ENCODE assay signal across 1 cellular context in the genomic region with DNA sequence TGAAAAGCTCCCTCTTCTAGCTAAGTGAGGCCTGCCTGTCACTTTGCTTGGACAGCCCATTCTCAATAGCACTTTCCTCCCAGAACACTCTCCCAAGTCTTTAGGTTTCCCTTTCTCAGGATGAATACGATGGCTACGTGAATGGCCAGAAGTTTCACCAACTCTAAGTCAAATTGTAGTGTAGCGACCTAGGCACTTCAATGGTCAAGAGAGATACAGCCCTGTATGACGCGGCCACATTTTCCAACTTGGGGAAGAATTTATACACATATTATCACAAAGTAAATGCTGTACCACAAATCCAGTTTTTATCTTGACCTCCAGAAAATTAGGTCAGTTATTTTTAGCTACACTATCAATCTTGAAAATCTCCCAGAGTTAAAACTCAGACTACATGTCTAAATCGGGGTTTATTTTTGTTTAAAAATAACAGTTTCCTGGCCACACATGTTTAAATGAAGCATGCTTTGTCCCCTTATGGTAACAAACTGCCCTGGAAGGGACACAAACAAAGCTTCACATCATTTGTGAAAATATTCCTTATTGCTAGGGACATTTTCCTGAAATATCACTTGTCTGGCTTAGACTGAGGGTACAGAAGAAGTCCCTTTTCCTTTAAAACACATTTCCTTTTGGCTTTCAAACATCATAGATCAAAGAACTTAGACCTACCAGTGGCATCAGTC.
TF ChIP-seq lines count a peak whose summit lies in the region.

No MANE protein-coding gene starts in this region.

TF ChIP-seq in HepG2, 621 proteins besides CTCF, POLR2A, EP300 and RAD21:
- TF ChIP-seq, protein P1, sequence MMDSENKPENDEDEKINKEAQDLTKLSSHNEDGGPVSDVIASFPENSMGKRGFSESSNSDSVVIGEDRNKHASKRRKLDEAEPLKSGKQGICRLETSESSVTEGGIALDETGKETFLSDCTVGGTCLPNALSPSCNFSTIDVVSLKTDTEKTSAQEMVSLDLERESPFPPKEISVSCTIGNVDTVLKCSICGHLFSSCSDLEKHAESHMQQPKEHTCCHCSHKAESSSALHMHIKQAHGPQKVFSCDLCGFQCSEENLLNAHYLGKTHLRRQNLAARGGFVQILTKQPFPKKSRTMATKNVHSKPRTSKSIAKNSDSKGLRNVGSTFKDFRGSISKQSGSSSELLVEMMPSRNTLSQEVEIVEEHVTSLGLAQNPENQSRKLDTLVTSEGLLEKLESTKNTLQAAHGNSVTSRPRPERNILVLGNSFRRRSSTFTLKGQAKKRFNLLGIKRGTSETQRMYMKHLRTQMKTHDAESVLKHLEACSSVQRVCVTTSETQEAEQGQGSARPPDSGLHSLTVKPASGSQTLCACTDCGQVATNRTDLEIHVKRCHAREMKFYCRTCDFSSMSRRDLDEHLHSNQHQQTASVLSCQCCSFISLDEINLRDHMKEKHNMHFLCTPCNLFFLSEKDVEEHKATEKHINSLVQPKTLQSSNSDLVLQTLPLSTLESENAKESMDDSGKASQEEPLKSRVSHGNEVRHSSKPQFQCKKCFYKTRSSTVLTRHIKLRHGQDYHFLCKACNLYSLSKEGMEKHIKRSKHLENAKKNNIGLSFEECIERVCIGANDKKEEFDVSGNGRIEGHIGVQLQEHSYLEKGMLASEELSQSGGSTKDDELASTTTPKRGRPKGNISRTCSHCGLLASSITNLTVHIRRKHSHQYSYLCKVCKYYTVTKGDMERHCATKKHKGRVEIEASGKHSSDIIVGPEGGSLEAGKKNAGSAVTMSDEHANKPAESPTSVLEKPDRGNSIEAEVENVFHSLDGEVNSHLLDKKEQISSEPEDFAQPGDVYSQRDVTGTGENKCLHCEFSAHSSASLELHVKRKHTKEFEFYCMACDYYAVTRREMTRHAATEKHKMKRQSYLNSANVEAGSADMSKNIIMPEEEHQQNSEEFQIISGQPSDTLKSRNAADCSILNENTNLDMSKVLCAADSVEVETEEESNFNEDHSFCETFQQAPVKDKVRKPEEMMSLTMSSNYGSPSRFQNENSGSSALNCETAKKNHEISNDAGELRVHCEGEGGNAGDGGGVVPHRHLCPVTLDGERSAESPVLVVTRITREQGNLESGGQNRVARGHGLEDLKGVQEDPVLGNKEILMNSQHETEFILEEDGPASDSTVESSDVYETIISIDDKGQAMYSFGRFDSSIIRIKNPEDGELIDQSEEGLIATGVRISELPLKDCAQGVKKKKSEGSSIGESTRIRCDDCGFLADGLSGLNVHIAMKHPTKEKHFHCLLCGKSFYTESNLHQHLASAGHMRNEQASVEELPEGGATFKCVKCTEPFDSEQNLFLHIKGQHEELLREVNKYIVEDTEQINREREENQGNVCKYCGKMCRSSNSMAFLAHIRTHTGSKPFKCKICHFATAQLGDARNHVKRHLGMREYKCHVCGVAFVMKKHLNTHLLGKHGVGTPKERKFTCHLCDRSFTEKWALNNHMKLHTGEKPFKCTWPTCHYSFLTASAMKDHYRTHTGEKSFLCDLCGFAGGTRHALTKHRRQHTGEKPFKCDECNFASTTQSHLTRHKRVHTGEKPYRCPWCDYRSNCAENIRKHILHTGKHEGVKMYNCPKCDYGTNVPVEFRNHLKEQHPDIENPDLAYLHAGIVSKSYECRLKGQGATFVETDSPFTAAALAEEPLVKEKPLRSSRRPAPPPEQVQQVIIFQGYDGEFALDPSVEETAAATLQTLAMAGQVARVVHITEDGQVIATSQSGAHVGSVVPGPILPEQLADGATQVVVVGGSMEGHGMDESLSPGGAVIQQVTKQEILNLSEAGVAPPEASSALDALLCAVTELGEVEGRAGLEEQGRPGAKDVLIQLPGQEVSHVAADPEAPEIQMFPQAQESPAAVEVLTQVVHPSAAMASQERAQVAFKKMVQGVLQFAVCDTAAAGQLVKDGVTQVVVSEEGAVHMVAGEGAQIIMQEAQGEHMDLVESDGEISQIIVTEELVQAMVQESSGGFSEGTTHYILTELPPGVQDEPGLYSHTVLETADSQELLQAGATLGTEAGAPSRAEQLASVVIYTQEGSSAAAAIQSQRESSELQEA (CRISPR knock-in tag; IDR thresholded peaks at IDR 0.05; ENCODE audit: not compliant biosample characterization) = no peak
- no peak for TF ChIP-seq ZNF761 (CRISPR knock-in tag; conservative IDR thresholded peaks at IDR 0.05)
